Comparison of ENCODE assay signal across 24 cellular contexts in the genomic region with DNA sequence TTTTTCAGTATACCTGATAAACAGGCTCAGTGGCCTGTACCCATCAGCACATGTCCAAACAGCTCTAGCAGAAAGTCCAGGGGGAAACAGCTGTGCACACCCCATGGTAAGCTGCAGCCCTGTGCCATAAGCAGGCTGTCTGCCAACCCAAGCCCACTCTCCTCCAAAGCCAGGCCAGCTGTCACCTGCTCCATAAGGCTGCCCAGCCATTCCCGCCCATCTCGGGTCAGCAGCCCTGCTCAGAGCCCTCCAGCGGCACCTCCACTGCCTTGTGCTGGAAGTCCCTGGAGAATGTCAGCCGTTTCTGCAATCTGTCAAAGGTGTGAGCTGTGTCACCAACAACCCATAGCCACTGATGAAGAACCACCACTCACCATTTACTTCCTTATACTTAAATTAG.
"Had no signal": no experiment of that assay in that cellular context is flagged by ENCODE, and none has a peak within 500 bp of the region (broad histone marks: within the 10 kb centered on the region; RNA-seq: fewer than 3 reads in every experiment).

No MANE protein-coding gene starts in this region.

- H2AFZ ChIP-seq: hepatocyte, neural progenitor cell had no signal

- H3K4me3 ChIP-seq: ascending aorta, cardiac muscle cell, coronary artery, dorsolateral prefrontal cortex, hepatocyte, neural progenitor cell, spleen, tibial nerve had no signal

- H3K9me3 ChIP-seq: ascending aorta, spleen, tibial nerve had no signal

- ATAC-seq: naive thymus-derived CD4-positive, alpha-beta T cell; right cardiac atrium had no signal

- DNase-seq: activated CD4-positive, alpha-beta memory T cell treated with anti-CD3 and anti-CD28 coated beads, Interleukin-2, amount 10 ng/mL, durations not matched to agents 7 days and 5 days; activated CD4-positive, alpha-beta T cell treated with anti-CD3 and anti-CD28 coated beads for 1 hour; activated CD4-positive, alpha-beta T cell treated with anti-CD3 and anti-CD28 coated beads, Interleukin-2, amount 10 ng/mL, durations not matched to agents 7 days and 5 days; activated CD8-positive, alpha-beta memory T cell treated with anti-CD3 and anti-CD28 coated beads, Interleukin-2, amount 50 U/mL, for 48 hours; activated gamma-delta T cell; activated naive CD4-positive, alpha-beta T cell treated with anti-CD3 and anti-CD28 coated beads, Interleukin-2, amount 10 ng/mL, durations not matched to agents 7 days and 5 days; activated naive CD8-positive, alpha-beta T cell treated with anti-CD3 and anti-CD28 coated beads, Interleukin-2, amount 10 ng/mL, durations not matched to agents 7 days and 5 days; activated T-cell treated with anti-CD3 and anti-CD28 coated beads, Interleukin-2, amount 50 U/mL, for 24 hours; dorsolateral prefrontal cortex; effector memory CD4-positive, alpha-beta T cell; islet precursor cell; mammary epithelial cell; naive thymus-derived CD4-positive, alpha-beta T cell; occipital lobe; right cardiac atrium; spleen; stimulated activated naive CD4-positive, alpha-beta T cell; T-helper 9 cell had no signal

- H3K36me3 ChIP-seq: cardiac muscle cell, neural progenitor cell, spleen had no signal

- H3K4me1 ChIP-seq: neural progenitor cell had no signal

- H3K9ac ChIP-seq: neural progenitor cell had no signal

- H3K27me3 ChIP-seq: ascending aorta, cardiac muscle cell, dorsolateral prefrontal cortex, hepatocyte, neural progenitor cell, tibial nerve had no signal

- H3K79me2 ChIP-seq: hepatocyte had no signal

- H3K4me2 ChIP-seq: hepatocyte, neural progenitor cell had no signal

- H3K27ac ChIP-seq: ascending aorta, cardiac muscle cell, coronary artery, dorsolateral prefrontal cortex, hepatocyte, neural progenitor cell, spleen, tibial nerve had no signal
